In genomic region chr9:123470121-123470851, GRCh38 we compare ENCODE assay signal across 1 cellular context.
TF ChIP-seq lines count a peak whose summit lies in the region.

No MANE protein-coding gene starts in this region.

TF ChIP-seq in HepG2, 621 proteins besides CTCF, POLR2A, EP300 and RAD21 (continued from another document and continues in another):
- TF ChIP-seq, protein P1, sequence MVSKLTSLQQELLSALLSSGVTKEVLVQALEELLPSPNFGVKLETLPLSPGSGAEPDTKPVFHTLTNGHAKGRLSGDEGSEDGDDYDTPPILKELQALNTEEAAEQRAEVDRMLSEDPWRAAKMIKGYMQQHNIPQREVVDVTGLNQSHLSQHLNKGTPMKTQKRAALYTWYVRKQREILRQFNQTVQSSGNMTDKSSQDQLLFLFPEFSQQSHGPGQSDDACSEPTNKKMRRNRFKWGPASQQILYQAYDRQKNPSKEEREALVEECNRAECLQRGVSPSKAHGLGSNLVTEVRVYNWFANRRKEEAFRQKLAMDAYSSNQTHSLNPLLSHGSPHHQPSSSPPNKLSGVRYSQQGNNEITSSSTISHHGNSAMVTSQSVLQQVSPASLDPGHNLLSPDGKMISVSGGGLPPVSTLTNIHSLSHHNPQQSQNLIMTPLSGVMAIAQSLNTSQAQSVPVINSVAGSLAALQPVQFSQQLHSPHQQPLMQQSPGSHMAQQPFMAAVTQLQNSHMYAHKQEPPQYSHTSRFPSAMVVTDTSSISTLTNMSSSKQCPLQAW (CRISPR knock-in tag; IDR thresholded peaks at IDR 0.05) = 0 out of 2 replicates have a peak, but pooled peaks have one; percentile 24
- TF ChIP-seq THAP11 (CRISPR knock-in tag; IDR thresholded peaks at IDR 0.05) = peak; percentile 74
- TF ChIP-seq ZNF7 (CRISPR knock-in tag; IDR thresholded peaks at IDR 0.05) = no peak
- peak; percentile 87; the same call in 1 of the 2 replicates for TF ChIP-seq ZNF510 (CRISPR knock-in tag; IDR thresholded peaks at IDR 0.05; ENCODE audit: low read depth)
- no peak for TF ChIP-seq ZNF234 (CRISPR knock-in tag; conservative IDR thresholded peaks at IDR 0.05)
- TF ChIP-seq ZNF343 (CRISPR knock-in tag; IDR thresholded peaks at IDR 0.05) = peak; percentile 65; the same call in 1 of the 2 replicates
- TF ChIP-seq, protein P2, sequence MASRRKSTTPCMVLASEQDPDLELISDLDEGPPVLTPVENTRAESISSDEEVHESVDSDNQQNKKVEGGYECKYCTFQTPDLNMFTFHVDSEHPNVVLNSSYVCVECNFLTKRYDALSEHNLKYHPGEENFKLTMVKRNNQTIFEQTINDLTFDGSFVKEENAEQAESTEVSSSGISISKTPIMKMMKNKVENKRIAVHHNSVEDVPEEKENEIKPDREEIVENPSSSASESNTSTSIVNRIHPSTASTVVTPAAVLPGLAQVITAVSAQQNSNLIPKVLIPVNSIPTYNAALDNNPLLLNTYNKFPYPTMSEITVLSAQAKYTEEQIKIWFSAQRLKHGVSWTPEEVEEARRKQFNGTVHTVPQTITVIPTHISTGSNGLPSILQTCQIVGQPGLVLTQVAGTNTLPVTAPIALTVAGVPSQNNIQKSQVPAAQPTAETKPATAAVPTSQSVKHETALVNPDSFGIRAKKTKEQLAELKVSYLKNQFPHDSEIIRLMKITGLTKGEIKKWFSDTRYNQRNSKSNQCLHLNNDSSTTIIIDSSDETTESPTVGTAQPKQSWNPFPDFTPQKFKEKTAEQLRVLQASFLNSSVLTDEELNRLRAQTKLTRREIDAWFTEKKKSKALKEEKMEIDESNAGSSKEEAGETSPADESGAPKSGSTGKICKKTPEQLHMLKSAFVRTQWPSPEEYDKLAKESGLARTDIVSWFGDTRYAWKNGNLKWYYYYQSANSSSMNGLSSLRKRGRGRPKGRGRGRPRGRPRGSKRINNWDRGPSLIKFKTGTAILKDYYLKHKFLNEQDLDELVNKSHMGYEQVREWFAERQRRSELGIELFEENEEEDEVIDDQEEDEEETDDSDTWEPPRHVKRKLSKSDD (CRISPR knock-in tag; IDR thresholded peaks at IDR 0.05; ENCODE audit: low read depth) = 0 out of 2 replicates have a peak, but pooled peaks have one; percentile 64
- TF ChIP-seq ZBTB10 (CRISPR knock-in tag; IDR thresholded peaks at IDR 0.05; ENCODE audit: borderline replicate concordance) = no peak
- no peak for TF ChIP-seq RFXANK (CRISPR knock-in tag; IDR thresholded peaks at IDR 0.05)
- TF ChIP-seq ZNF781 (CRISPR knock-in tag; IDR thresholded peaks at IDR 0.05; ENCODE audit: borderline replicate concordance, not compliant biosample characterization) = peak; percentile 89
- TF ChIP-seq, protein P3, sequence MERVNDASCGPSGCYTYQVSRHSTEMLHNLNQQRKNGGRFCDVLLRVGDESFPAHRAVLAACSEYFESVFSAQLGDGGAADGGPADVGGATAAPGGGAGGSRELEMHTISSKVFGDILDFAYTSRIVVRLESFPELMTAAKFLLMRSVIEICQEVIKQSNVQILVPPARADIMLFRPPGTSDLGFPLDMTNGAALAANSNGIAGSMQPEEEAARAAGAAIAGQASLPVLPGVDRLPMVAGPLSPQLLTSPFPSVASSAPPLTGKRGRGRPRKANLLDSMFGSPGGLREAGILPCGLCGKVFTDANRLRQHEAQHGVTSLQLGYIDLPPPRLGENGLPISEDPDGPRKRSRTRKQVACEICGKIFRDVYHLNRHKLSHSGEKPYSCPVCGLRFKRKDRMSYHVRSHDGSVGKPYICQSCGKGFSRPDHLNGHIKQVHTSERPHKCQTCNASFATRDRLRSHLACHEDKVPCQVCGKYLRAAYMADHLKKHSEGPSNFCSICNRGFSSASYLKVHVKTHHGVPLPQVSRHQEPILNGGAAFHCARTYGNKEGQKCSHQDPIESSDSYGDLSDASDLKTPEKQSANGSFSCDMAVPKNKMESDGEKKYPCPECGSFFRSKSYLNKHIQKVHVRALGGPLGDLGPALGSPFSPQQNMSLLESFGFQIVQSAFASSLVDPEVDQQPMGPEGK (CRISPR knock-in tag; IDR thresholded peaks at IDR 0.05) = peak; percentile 80
- peak; percentile 68; the same call in 1 of the 2 replicates for TF ChIP-seq EHMT2 (IDR thresholded peaks at IDR 0.05; ENCODE audit: borderline replicate concordance, low read depth, low read length)
- TF ChIP-seq, protein P4, sequence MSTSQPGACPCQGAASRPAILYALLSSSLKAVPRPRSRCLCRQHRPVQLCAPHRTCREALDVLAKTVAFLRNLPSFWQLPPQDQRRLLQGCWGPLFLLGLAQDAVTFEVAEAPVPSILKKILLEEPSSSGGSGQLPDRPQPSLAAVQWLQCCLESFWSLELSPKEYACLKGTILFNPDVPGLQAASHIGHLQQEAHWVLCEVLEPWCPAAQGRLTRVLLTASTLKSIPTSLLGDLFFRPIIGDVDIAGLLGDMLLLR (CRISPR knock-in tag; IDR thresholded peaks at IDR 0.05) = peak; percentile 50; the same call in 1 of the 2 replicates
- TF ChIP-seq, protein P5, sequence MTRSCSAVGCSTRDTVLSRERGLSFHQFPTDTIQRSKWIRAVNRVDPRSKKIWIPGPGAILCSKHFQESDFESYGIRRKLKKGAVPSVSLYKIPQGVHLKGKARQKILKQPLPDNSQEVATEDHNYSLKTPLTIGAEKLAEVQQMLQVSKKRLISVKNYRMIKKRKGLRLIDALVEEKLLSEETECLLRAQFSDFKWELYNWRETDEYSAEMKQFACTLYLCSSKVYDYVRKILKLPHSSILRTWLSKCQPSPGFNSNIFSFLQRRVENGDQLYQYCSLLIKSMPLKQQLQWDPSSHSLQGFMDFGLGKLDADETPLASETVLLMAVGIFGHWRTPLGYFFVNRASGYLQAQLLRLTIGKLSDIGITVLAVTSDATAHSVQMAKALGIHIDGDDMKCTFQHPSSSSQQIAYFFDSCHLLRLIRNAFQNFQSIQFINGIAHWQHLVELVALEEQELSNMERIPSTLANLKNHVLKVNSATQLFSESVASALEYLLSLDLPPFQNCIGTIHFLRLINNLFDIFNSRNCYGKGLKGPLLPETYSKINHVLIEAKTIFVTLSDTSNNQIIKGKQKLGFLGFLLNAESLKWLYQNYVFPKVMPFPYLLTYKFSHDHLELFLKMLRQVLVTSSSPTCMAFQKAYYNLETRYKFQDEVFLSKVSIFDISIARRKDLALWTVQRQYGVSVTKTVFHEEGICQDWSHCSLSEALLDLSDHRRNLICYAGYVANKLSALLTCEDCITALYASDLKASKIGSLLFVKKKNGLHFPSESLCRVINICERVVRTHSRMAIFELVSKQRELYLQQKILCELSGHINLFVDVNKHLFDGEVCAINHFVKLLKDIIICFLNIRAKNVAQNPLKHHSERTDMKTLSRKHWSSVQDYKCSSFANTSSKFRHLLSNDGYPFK (CRISPR knock-in tag; IDR thresholded peaks at IDR 0.05; ENCODE audit: borderline replicate concordance) = peak; percentile 54; the same call in 1 of the 2 replicates
- TF ChIP-seq ZNF281 (CRISPR knock-in tag; IDR thresholded peaks at IDR 0.05; ENCODE audit: borderline replicate concordance) = 0 out of 2 replicates have a peak, but pooled peaks have one; percentile 23
- TF ChIP-seq ZBTB33 (CRISPR knock-in tag; IDR thresholded peaks at IDR 0.05) = peak; percentile 74; the same call in 1 of the 2 replicates
- TF ChIP-seq HNRNPUL1 (IDR thresholded peaks at IDR 0.05; ENCODE audit: low read depth, low read length) = no peak
- no peak for TF ChIP-seq LCORL (IDR thresholded peaks at IDR 0.05)
- TF ChIP-seq LCORL (CRISPR knock-in tag; IDR thresholded peaks at IDR 0.05) = peak; percentile 51; the same call in 1 of the 2 replicates
- TF ChIP-seq ZNF335 (CRISPR knock-in tag; IDR thresholded peaks at IDR 0.05) = 0 out of 2 replicates have a peak, but pooled peaks have one; percentile 60
- TF ChIP-seq ZNF552 (CRISPR knock-in tag; IDR thresholded peaks at IDR 0.05; ENCODE audit: borderline replicate concordance) = 0 out of 2 replicates have a peak, but pooled peaks have one; percentile 41
- peak; percentile 69 for TF ChIP-seq HMG20A (CRISPR knock-in tag; IDR thresholded peaks at IDR 0.05; ENCODE audit: borderline replicate concordance)
- TF ChIP-seq TEAD2 (CRISPR knock-in tag; IDR thresholded peaks at IDR 0.05) = 0 out of 2 replicates have a peak, but pooled peaks have one; percentile 53
- TF ChIP-seq ZNF766 (CRISPR knock-in tag; IDR thresholded peaks at IDR 0.05; ENCODE audit: borderline replicate concordance) = peak; percentile 69; the same call in 1 of the 2 replicates
- no peak for TF ChIP-seq GLI4 (CRISPR knock-in tag; IDR thresholded peaks at IDR 0.05; ENCODE audit: borderline replicate concordance)
- peak; percentile 56; the same call in 1 of the 2 replicates for TF ChIP-seq SIX1 (CRISPR knock-in tag; IDR thresholded peaks at IDR 0.05; ENCODE audit: borderline replicate concordance)
- TF ChIP-seq RCOR2 (CRISPR knock-in tag; IDR thresholded peaks at IDR 0.05) = peak; percentile 59
- TF ChIP-seq NCOR1 (IDR thresholded peaks at IDR 0.05; ENCODE audit: borderline replicate concordance, low read length) = peak; percentile 96
- no peak for TF ChIP-seq ARID2 (CRISPR knock-in tag; IDR thresholded peaks at IDR 0.05; ENCODE audit: borderline replicate concordance)
- no peak for TF ChIP-seq RAD51 (IDR thresholded peaks at IDR 0.05; ENCODE audit: borderline replicate concordance)
- TF ChIP-seq, protein P6, sequence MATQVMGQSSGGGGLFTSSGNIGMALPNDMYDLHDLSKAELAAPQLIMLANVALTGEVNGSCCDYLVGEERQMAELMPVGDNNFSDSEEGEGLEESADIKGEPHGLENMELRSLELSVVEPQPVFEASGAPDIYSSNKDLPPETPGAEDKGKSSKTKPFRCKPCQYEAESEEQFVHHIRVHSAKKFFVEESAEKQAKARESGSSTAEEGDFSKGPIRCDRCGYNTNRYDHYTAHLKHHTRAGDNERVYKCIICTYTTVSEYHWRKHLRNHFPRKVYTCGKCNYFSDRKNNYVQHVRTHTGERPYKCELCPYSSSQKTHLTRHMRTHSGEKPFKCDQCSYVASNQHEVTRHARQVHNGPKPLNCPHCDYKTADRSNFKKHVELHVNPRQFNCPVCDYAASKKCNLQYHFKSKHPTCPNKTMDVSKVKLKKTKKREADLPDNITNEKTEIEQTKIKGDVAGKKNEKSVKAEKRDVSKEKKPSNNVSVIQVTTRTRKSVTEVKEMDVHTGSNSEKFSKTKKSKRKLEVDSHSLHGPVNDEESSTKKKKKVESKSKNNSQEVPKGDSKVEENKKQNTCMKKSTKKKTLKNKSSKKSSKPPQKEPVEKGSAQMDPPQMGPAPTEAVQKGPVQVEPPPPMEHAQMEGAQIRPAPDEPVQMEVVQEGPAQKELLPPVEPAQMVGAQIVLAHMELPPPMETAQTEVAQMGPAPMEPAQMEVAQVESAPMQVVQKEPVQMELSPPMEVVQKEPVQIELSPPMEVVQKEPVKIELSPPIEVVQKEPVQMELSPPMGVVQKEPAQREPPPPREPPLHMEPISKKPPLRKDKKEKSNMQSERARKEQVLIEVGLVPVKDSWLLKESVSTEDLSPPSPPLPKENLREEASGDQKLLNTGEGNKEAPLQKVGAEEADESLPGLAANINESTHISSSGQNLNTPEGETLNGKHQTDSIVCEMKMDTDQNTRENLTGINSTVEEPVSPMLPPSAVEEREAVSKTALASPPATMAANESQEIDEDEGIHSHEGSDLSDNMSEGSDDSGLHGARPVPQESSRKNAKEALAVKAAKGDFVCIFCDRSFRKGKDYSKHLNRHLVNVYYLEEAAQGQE (IDR thresholded peaks at IDR 0.05; ENCODE audit: borderline replicate concordance in 1 of 2, low read depth in 1 of 2, low read length in 2 of 2) = peak in 1 of 2 experiments; percentile 74; a peak in 1 of 4 replicates
